In genomic region chr19:13382633-13382938, GRCh38 we compare ENCODE assay signal across 25 cellular contexts.
"Had no signal": no experiment of that assay in that cellular context is flagged by ENCODE, and none has a peak within 500 bp of the region (broad histone marks: within the 10 kb centered on the region; RNA-seq: fewer than 3 reads in every experiment).

No MANE protein-coding gene starts in this region.

- H3K36me3 ChIP-seq: esophagus muscularis mucosa, gastroesophageal sphincter, heart left ventricle, lower lobe of right lung, ovary, stomach, thyroid gland had no signal

- H3K27ac ChIP-seq: esophagus muscularis mucosa, foreskin keratinocyte, gastroesophageal sphincter, heart left ventricle, hepatocyte, lower lobe of right lung, ovary, psoas muscle, stomach, thyroid gland had no signal

- H3K27me3 ChIP-seq: foreskin keratinocyte, hepatocyte, ovary, stomach, thyroid gland had no signal

- H3K27ac Mint-ChIP-seq: naive thymus-derived CD8-positive, alpha-beta T cell; nephron progenitor cell; type B pancreatic cell had no signal

- H3K79me2 ChIP-seq: hepatocyte had no signal

- H3K9me3 Mint-ChIP-seq: central memory CD8-positive, alpha-beta T cell; type B pancreatic cell had no signal

- H3K4me3 ChIP-seq: esophagus muscularis mucosa, gastroesophageal sphincter, heart left ventricle, hepatocyte, lower lobe of right lung, ovary, psoas muscle, smooth muscle cell, stomach, thyroid gland had no signal

- DNase-seq: effector CD8-positive, alpha-beta T cell; foreskin keratinocyte; heart left ventricle; kidney; lower lobe of right lung; naive thymus-derived CD8-positive, alpha-beta T cell; nephron progenitor cell; nucleus accumbens; ovary; psoas muscle; stimulated activated CD4-positive, alpha-beta T cell treated with anti-CD3 and anti-CD28 coated beads, Interleukin-12 subunit alpha, Interleukin-12 subunit beta, amount 100 ng/mL, for 4 hours; stimulated activated CD4-positive, alpha-beta T cell treated with anti-CD3 and anti-CD28 coated beads, Interleukin-1b, Interleukin-23, amount 100 ng/mL, for 48 hours; stimulated activated CD4-positive, alpha-beta T cell treated with anti-CD3 and anti-CD28 coated beads, Interleukin-4, amount 100 ng/mL, for 1 hour; stimulated activated CD8-positive, alpha-beta memory T cell treated with anti-CD3 and anti-CD28 coated beads, Interleukin-4, amount 100 ng/mL, for 48 hours; stimulated activated naive CD4-positive, alpha-beta T cell treated with Interleukin-2 at 50 U/mL for 16 hours; stomach; thyroid gland had no signal

- H3K36me3 Mint-ChIP-seq: naive thymus-derived CD8-positive, alpha-beta T cell; type B pancreatic cell had no signal

- H3K27me3 Mint-ChIP-seq: type B pancreatic cell had no signal

- H3K4me1 Mint-ChIP-seq: central memory CD8-positive, alpha-beta T cell; naive thymus-derived CD8-positive, alpha-beta T cell; nephron progenitor cell had no signal

- H2AFZ ChIP-seq: hepatocyte had no signal

- H3K4me3 Mint-ChIP-seq: central memory CD8-positive, alpha-beta T cell; naive thymus-derived CD8-positive, alpha-beta T cell; nephron progenitor cell; type B pancreatic cell had no signal

- ATAC-seq: foreskin keratinocyte; gastroesophageal sphincter; left lobe of liver; lower lobe of right lung; naive thymus-derived CD8-positive, alpha-beta T cell; psoas muscle; sciatic nerve had no signal

- H3K9me3 ChIP-seq: lower lobe of right lung, ovary, psoas muscle, stomach, thyroid gland had no signal

- H3K4me2 ChIP-seq: hepatocyte, smooth muscle cell had no signal

- H3K4me1 ChIP-seq: esophagus muscularis mucosa, foreskin keratinocyte, gastroesophageal sphincter, heart left ventricle, lower lobe of right lung, psoas muscle, stomach, thyroid gland had no signal
